ENCODE assay signal across 8 cellular contexts in genomic region chr7:128455556-128456254, GRCh38. TPM values are rescaled to one million over a fixed set of nuclear protein-coding genes. Genes with fewer than 3 reads are reported as not detected.
DNase-seq lines count a peak whose midpoint lies in the region; ATAC-seq and TF ChIP-seq lines count a peak whose summit lies in the region.

Gene HILPDA (plus strand): TSS chr7:128455878. CDS start chr7:128457269, 1,391 bp downstream.

- peak within 1 kb of the TSS; percentile 91 for H3K9ac ChIP-seq in H9 (ENCODE audit: extremely low read depth, insufficient read length, low read length)

- no peaks in the 10 kb centered on the region for H3K9me3 Mint-ChIP-seq in H9
- H3K9me3 Mint-ChIP-seq in nephron: no peaks in the 10 kb centered on the region

- peak within 1 kb of the TSS; percentile 90 for H3K14ac ChIP-seq in H9 (ENCODE audit: insufficient read depth, low read length)

- H3K4me1 Mint-ChIP-seq in H9 (peaks cover 49 to 68% of the 10 kb centered on the region in 2 experiments), nephron (peaks cover 67% of the 10 kb centered on the region)

- H2BK120ac ChIP-seq in H9 (ENCODE audit: low read depth, low read length, poor library complexity, severe bottlenecking): no peak within 1 kb of the TSS

- H3K4me1 ChIP-seq in H9 (ENCODE audit: insufficient read depth, low read length): no peaks in the 10 kb centered on the region

- no peaks in the 10 kb centered on the region for H3K27me3 ChIP-seq in H9 (ENCODE audit: insufficient read depth, low read length)

- H3K9me3 ChIP-seq in H9 (ENCODE audit: control insufficient read depth, low read depth, low read length): no peaks in the 10 kb centered on the region

- no peak within 1 kb of the TSS for H2BK15ac ChIP-seq in H9 (ENCODE audit: low read depth, low read length)

- H3K18ac ChIP-seq in H9 (ENCODE audit: insufficient read length, low read depth, low read length): peak within 1 kb of the TSS; percentile 74

- H3K4me3 Mint-ChIP-seq in H9 (peak within 1 kb of the TSS; percentile 96 to 99), nephron (peak within 1 kb of the TSS; percentile 91 to 94 (median 93))

- peak within 1 kb of the TSS; percentile 48 for H4K5ac ChIP-seq in H9 (ENCODE audit: insufficient read length, low read depth, low read length)

- no peak within 1 kb of the TSS for H3K56ac ChIP-seq in H9 (ENCODE audit: insufficient read length, low read depth, low read length)

- no CpG with 5 or more reads among the region's 63 CpGs for WGBS in H9 (ENCODE audit: extremely low coverage, insufficient read length, low lambda C conversion rate)

- peak within 1 kb of the TSS; percentile 99 for H3K4me3 ChIP-seq in fibroblast of the aortic adventitia (ENCODE audit: low read depth, low read length)

- no peak within 1 kb of the TSS for H3K27ac ChIP-seq in H9 (ENCODE audit: insufficient read length, low read depth, low read length)

- H3T11ph ChIP-seq in H9 (ENCODE audit: low read length): no peak within 1 kb of the TSS

- no peak within 1 kb of the TSS for H2BK12ac ChIP-seq in H9 (ENCODE audit: insufficient read length, low read depth, low read length)

- peaks cover 12% of the 10 kb centered on the region for H3K27me3 Mint-ChIP-seq in H9 (ENCODE audit: low read depth)
- peaks cover 3% of the 10 kb centered on the region for H3K27me3 Mint-ChIP-seq in nephron (ENCODE audit: low read depth)

- no peak within 1 kb of the TSS for H2BK5ac ChIP-seq in H9 (ENCODE audit: insufficient read length, low read length)

- H4K20me1 ChIP-seq in H9 (ENCODE audit: control insufficient read depth, insufficient read depth, insufficient read length): no peaks in the 10 kb centered on the region

- H3K27ac Mint-ChIP-seq in H9 (peak within 1 kb of the TSS; percentile 77 to 99 (median 99); a peak in 6 of 7 replicates), nephron (peak within 1 kb of the TSS; percentile 98 to 99 (median 99))

- peak; percentile 82 for ATAC-seq in stimulated activated naive CD8-positive, alpha-beta T cell treated with anti-CD3 and anti-CD28 coated beads, Interleukin-15, Interleukin-2, amounts not matched to agents 100 U/mL and 50 U/mL, for 24 hours

- TF ChIP-seq CTCF in H9 (conservative IDR thresholded peaks at IDR 0.05): no peak
- TF ChIP-seq CTCF in fibroblast of the aortic adventitia (IDR thresholded peaks at IDR 0.05; ENCODE audit: insufficient read depth, low read length): no peak
- TF ChIP-seq CTCF in nephron (IDR thresholded peaks at IDR 0.05; ENCODE audit: unreplicated experiment in 3 of 3): no peak

- H3K79me2 ChIP-seq in H9 (ENCODE audit: insufficient read depth, low read length): peaks cover 9% of the 10 kb centered on the region; the same call in 1 of the 2 replicates

- H3K23ac ChIP-seq in H9 (ENCODE audit: insufficient read length, low read depth, low read length): no peak within 1 kb of the TSS

- TF ChIP-seq POLR2A in Raji (IDR thresholded peaks at IDR 0.05; ENCODE audit: insufficient read depth, low read depth, low read length): peak; percentile 98

- H3K36me3 Mint-ChIP-seq in H9 (ENCODE audit: insufficient read depth in 1 of 3, low read depth in 3 of 3) (peaks cover 13 to 24% (median 19%) of the 10 kb centered on the region in 3 experiments), nephron (ENCODE audit: low read depth) (peaks cover 23% of the 10 kb centered on the region)

- DNase-seq in ELR (ENCODE audit: low read depth) (peak; percentile 95), H9 (peak; percentile 86), M059J (ENCODE audit: low read depth) (peak; percentile 99), fibroblast of the aortic adventitia (ENCODE audit: low read depth) (peak; percentile 97)
- peak; percentile 92 for DNase-seq in activated effector memory CD4-positive, alpha-beta T cell treated with Interleukin-2 at 50 U/mL for 16 hours
- peak; percentile 96 for DNase-seq in stimulated activated naive CD8-positive, alpha-beta T cell treated with anti-CD3 and anti-CD28 coated beads, Interleukin-15, Interleukin-2, amounts not matched to agents 100 U/mL and 50 U/mL, for 24 hours

- H3K4ac ChIP-seq in H9 (ENCODE audit: low read depth, low read length): peak within 1 kb of the TSS; percentile 2; the same call in 1 of the 2 replicates

- no peak within 1 kb of the TSS for H2AK5ac ChIP-seq in H9 (ENCODE audit: insufficient read length, low read length)

- H3K79me1 ChIP-seq in H9 (ENCODE audit: insufficient read depth, low read depth, low read length, poor library complexity, severe bottlenecking): no peaks in the 10 kb centered on the region

- H4K8ac ChIP-seq in H9 (replicated peaks; ENCODE audit: insufficient read length, low read depth, low read length): peak within 1 kb of the TSS; percentile 30

- H2BK20ac ChIP-seq in H9 (ENCODE audit: low read depth, low read length, poor library complexity, severe bottlenecking): no peak within 1 kb of the TSS

- H2AFZ ChIP-seq in H9 (ENCODE audit: low read length): no peak within 1 kb of the TSS

- peak within 1 kb of the TSS; percentile 78 for H3K4me2 ChIP-seq in H9 (ENCODE audit: insufficient read depth, insufficient read length, low read length)

- H3K23me2 ChIP-seq in H9 (ENCODE audit: insufficient read length, low read depth, low read length, poor library complexity, severe bottlenecking): peaks cover 6% of the 10 kb centered on the region

- no peak within 1 kb of the TSS for H4K91ac ChIP-seq in H9 (ENCODE audit: insufficient read length, low read depth, low read length)

RNA-seq across cellular contexts. Expression of gene HILPDA, which starts in this region (rescaled TPM):
- 23.1 and 23.3 TPM in 2 replicates for total RNA-seq in H9 (2021)
- total RNA-seq in M059J (2014; rRNA removed; shearing (Covaris generic)): 14.5 and 17.0 TPM in 2 replicates
- 17.3 and 25.3 TPM in 2 replicates for total RNA-seq in fibroblast of the aortic adventitia (ENCODE audit: low replicate concordance)
